ENCODE assay signal across 8 cellular contexts in genomic region chr17:60677308-60678117, GRCh38. TPM values are rescaled to one million over a fixed set of nuclear protein-coding genes. Genes with fewer than 3 reads are reported as not detected.
A peak's percentile ranks its signal among the peaks of the same experiment; 100 is the strongest.
DNase-seq lines count a peak whose midpoint lies in the region; ATAC-seq, FAIRE-seq and TF ChIP-seq lines count a peak whose summit lies in the region.

Gene BCAS3 (plus strand): TSS chr17:60677851.

- H3K9me3 ChIP-seq in OCI-LY7 (ENCODE audit: low read length) (no peaks in the 10 kb centered on the region), mucosa of descending colon (no peaks in the 10 kb centered on the region)

- no peak for FAIRE-seq in D721Med (lab: Jason Lieb, UNC)

- intact Hi-C loops in OCI-LY7 (cut with micrococcal nuclease; ENCODE audit: unreplicated experiment) (loop anchor here (2.0 kb wide), 1 partner anchor 77 kb away; the partner anchor contains the start of gene PPM1D), mucosa of descending colon (cut with DNase I, micrococcal nuclease) (no loop called here)

- H3K4me3 ChIP-seq in OCI-LY7 (ENCODE audit: low read depth, low read length, poor library complexity, severe bottlenecking) = peak within 1 kb of the TSS; percentile 80
- peak within 1 kb of the TSS; percentile 46 for H3K4me3 ChIP-seq in mucosa of descending colon

- DNase-seq in D721Med (ENCODE audit: insufficient read length, low spot score) = peak; percentile 90
- DNase-seq in HuH-7.5 (ENCODE audit: low spot score) = peak; percentile 100
- peak; percentile 98 for DNase-seq in OCI-LY7 (ENCODE audit: low spot score)
- peak; percentile 96 for DNase-seq in activated T-cell treated with anti-CD3 and anti-CD28 coated beads for 24 hours (ENCODE audit: low read depth)
- DNase-seq in epithelial cell of prostate (ENCODE audit: low read depth, low spot score) = peak; percentile 98
- peak; percentile 97 to 98 (median 98) for DNase-seq in mucosa of descending colon
- peak; percentile 93 for DNase-seq in stimulated activated CD8-positive, alpha-beta memory T cell treated with anti-CD3 and anti-CD28 coated beads, Interleukin-4, amount 100 ng/mL, for 24 hours (ENCODE audit: low read depth)

- H2AFZ ChIP-seq in OCI-LY7 (ENCODE audit: low read length) = peak within 1 kb of the TSS; percentile 96

- H3K27ac ChIP-seq in OCI-LY7 (ENCODE audit: low read depth, low read length, poor library complexity, severe bottlenecking) = no peak within 1 kb of the TSS
- H3K27ac ChIP-seq in epithelial cell of prostate = peak within 1 kb of the TSS; percentile 31

- ATAC-seq in GM21526 (IDR thresholded peaks at IDR 0.05; ENCODE audit: low FRiP score, unreplicated experiment) = peak; percentile 95
- ATAC-seq in mucosa of descending colon = peak; percentile 98

- peaks cover 11% of the 10 kb centered on the region for H3K4me1 ChIP-seq in OCI-LY7 (ENCODE audit: insufficient read depth, low read length, poor library complexity, severe bottlenecking)
- H3K4me1 ChIP-seq in mucosa of descending colon (ENCODE audit: low read depth) = peaks cover 9% of the 10 kb centered on the region

- CTCF ChIA-PET in OCI-LY7 (lab: Charles Lee; ENCODE audit: unreplicated experiment) = interaction anchor here (1.0 kb wide), 1 partner anchor 9 kb away, joined by 3 read pairs; no protein-coding TSS in a partner anchor

- H3K36me3 ChIP-seq in OCI-LY7 (ENCODE audit: insufficient read depth, low read length) = no peaks in the 10 kb centered on the region
- no peaks in the 10 kb centered on the region for H3K36me3 ChIP-seq in mucosa of descending colon (ENCODE audit: low read depth)

- H3K9me2 ChIP-seq in OCI-LY7 (ENCODE audit: insufficient read depth, low read length) = no peaks in the 10 kb centered on the region

- POLR2A ChIA-PET in OCI-LY7 (lab: Charles Lee) = interaction anchor here (0.5 to 1.2 kb wide), 6 partner anchors 8 to 794 kb away, joined by 3 to 4 read pairs (median 3); no protein-coding TSS in a partner anchor

- no peaks in the 10 kb centered on the region for H3K79me2 ChIP-seq in OCI-LY7 (ENCODE audit: insufficient read depth, low read depth, low read length)

- no TSS peak for BruUV-seq in OCI-LY7 (replicated peaks; lab: Mats Ljungman, UMichigan)

- H3K4me2 ChIP-seq in OCI-LY7 (ENCODE audit: low read length) = peak within 1 kb of the TSS; percentile 96

- TF ChIP-seq CTCF in D721Med (IDR thresholded peaks at IDR 0.05; ENCODE audit: insufficient read depth, missing control alignments) = no peak
- no peak for TF ChIP-seq CTCF in OCI-LY7 (conservative IDR thresholded peaks at IDR 0.05; ENCODE audit: low read length)
- no peak for TF ChIP-seq CTCF in mucosa of descending colon (IDR thresholded peaks at IDR 0.05)

- no peaks in the 10 kb centered on the region for H4K20me1 ChIP-seq in OCI-LY7 (ENCODE audit: insufficient read depth, low read length)

RNA-seq across cellular contexts. Expression of gene BCAS3, which starts in this region (rescaled TPM):
- 12.1 and 13.4 TPM in 2 replicates for total RNA-seq in OCI-LY7 (2014; rRNA removed; shearing (Covaris generic))
- total RNA-seq in OCI-LY7 (2022) (14.5 and 17.1 TPM in 2 replicates), mucosa of descending colon (10 to 100 TPM; 21.6 to 33.4 (median 32.1) TPM)
